23 cellular contexts compared by ENCODE assay signal in genomic region chr16:66972983-66973382, GRCh38. TPM values are rescaled to one million over a fixed set of nuclear protein-coding genes. Genes with fewer than 3 reads are reported as not detected.
DNase-seq lines count a peak whose midpoint lies in the region; ATAC-seq, FAIRE-seq and TF ChIP-seq lines count a peak whose summit lies in the region.
"Had no signal": no experiment of that assay in that cellular context is flagged by ENCODE, and none has a peak within 500 bp of the region (broad histone marks: within the 10 kb centered on the region; RNA-seq: fewer than 3 reads in every experiment).

No MANE protein-coding gene starts in this region.

- no peaks in the 10 kb centered on the region for H3K9me3 ChIP-seq in kidney (ENCODE audit: control insufficient read depth in 1 of 2, low read length in 2 of 2)

- H3K27ac ChIP-seq in kidney (ENCODE audit: low read depth in 2 of 2, low read length in 2 of 2) = peak overlapping the region; percentile 32 to 42
- H3K27ac ChIP-seq: GM23248 had no signal

- H3K36me3 ChIP-seq in H7 (replicated peaks; ENCODE audit: control insufficient read depth, insufficient read depth, low read length) (no peaks in the 10 kb centered on the region), kidney (ENCODE audit: control insufficient read depth in 1 of 2, insufficient read depth in 2 of 2, low read length in 2 of 2) (no peaks in the 10 kb centered on the region)

- intact Hi-C loops in kidney (cut with DNase I) = no loop called here

- H3K9me3 Mint-ChIP-seq in progenitor cell of endocrine pancreas (ENCODE audit: low read depth) = no peaks in the 10 kb centered on the region
- H3K9me3 Mint-ChIP-seq: T-cell had no signal

- H3K4me1 Mint-ChIP-seq in progenitor cell of endocrine pancreas (ENCODE audit: low read depth) = no peaks in the 10 kb centered on the region

- FAIRE-seq in kidney (lab: Jason Lieb, UNC) = no peak

- H3K36me3 Mint-ChIP-seq in progenitor cell of endocrine pancreas (ENCODE audit: insufficient read depth) = no peaks in the 10 kb centered on the region
- H3K36me3 Mint-ChIP-seq: T-cell had no signal

- no peak overlapping the region for H3K4me3 Mint-ChIP-seq in progenitor cell of endocrine pancreas (ENCODE audit: low read depth)
- H3K4me3 Mint-ChIP-seq: T-cell had no signal

- H3K27me3 Mint-ChIP-seq in progenitor cell of endocrine pancreas = peaks cover 15% of the 10 kb centered on the region

- no peak for ATAC-seq in HG02973 (IDR thresholded peaks at IDR 0.05; ENCODE audit: unreplicated experiment)
- ATAC-seq: SK-N-SH treated with all-trans-retinoic acid at 6 μM for 48 hours, T-cell had no signal

- H3K4me3 ChIP-seq in H7 (ENCODE audit: insufficient read depth, low read depth, low read length) = no peak overlapping the region
- no peak overlapping the region for H3K4me3 ChIP-seq in kidney (ENCODE audit: low read length in 2 of 2)
- H3K4me3 ChIP-seq: GM23248 had no signal

- H3K4me1 ChIP-seq in kidney (ENCODE audit: control insufficient read depth in 1 of 2, insufficient read depth in 1 of 2, low read depth in 1 of 2, low read length in 2 of 2) = peaks cover 4 to 5% of the 10 kb centered on the region in 2 donors

- peak overlapping the region; percentile 16 for H3K27ac Mint-ChIP-seq in progenitor cell of endocrine pancreas
- H3K27ac Mint-ChIP-seq: T-cell had no signal

- no peaks in the 10 kb centered on the region for H3K27me3 ChIP-seq in H7 (ENCODE audit: control insufficient read depth, insufficient read depth, low read length)

- H3K9ac ChIP-seq in kidney (ENCODE audit: low read length in 2 of 2) = no peak overlapping the region
- H3K9ac ChIP-seq: GM23248 had no signal

- DNase-seq in H7 (peak; percentile 41), MV-4-11 (lab: John Stamatoyannopoulos, UW) (peak; percentile 31), kidney (no peak), progenitor cell of endocrine pancreas (ENCODE audit: low spot score, unreplicated experiment) (no peak), NCI-H2029 treated with DMSO at 0.1 percent for 48 hours (lab: John Stamatoyannopoulos, UW) (no peak)
- DNase-seq in stimulated activated CD4-positive, alpha-beta T cell treated with anti-CD3 and anti-CD28 coated beads, Interleukin-4, amount 100 ng/mL, for 1 hour = no peak
- DNase-seq: DMS79 treated with DMSO at 0.1 percent for 48 hours; GM23248; HCEC 1CT; Kasumi-1; MM.1S; NCI-H1105 treated with DMSO at 0.1 percent for 48 hours; NCI-H1694; NCI-H510A; NCI-H748 treated with DMSO at 0.1 percent for 48 hours; NK-92 treated with Interleukin-12 subunit alpha and Interleukin-12 subunit beta, amount 100 ng/mL, for 24 hours; OCI-M1; SIG-M5; T-cell had no signal

- TF ChIP-seq CTCF in kidney (IDR thresholded peaks at IDR 0.05; ENCODE audit: borderline replicate concordance, extremely low read depth, insufficient read depth) (no peak), progenitor cell of endocrine pancreas (IDR thresholded peaks at IDR 0.05; ENCODE audit: unreplicated experiment) (no peak)

RNA-seq across cellular contexts. Expression of gene CES3, which starts 11.9 kb away (rescaled TPM):
- 0.31 and 0.44 TPM in 2 replicates for total RNA-seq in H7 (2014; rRNA removed; shearing (Covaris generic))
- total RNA-seq in kidney = 2.1 TPM
- polyA plus RNA-seq in kidney (ENCODE audit: insufficient read depth, low read depth, low replicate concordance) = 7.8 TPM
- 2.7 and 4.8 TPM in 2 replicates for total RNA-seq in progenitor cell of endocrine pancreas
- total RNA-seq: GM23248, RPMI7951 had no signal
- polyA plus RNA-seq: GM23248 had no signal

RNA-seq across cellular contexts. Expression of gene CES4A, which starts 15.4 kb away (rescaled TPM):
- total RNA-seq in H7 (2014; rRNA removed; shearing (Covaris generic)) = 0.07 and 0.45 TPM in 2 replicates
- total RNA-seq in kidney (31.7 TPM), progenitor cell of endocrine pancreas (4.6 and 5.2 TPM in 2 replicates)
- 14.9 TPM for polyA plus RNA-seq in kidney (ENCODE audit: insufficient read depth, low read depth, low replicate concordance)

RNA-seq across cellular contexts. Expression of gene CES2, which starts 37.7 kb away (rescaled TPM):
- total RNA-seq in H7 (2014; rRNA removed; shearing (Covaris generic)) = 8.3 and 13.0 TPM in 2 replicates
- 72.1 TPM for total RNA-seq in kidney
- polyA plus RNA-seq in kidney (ENCODE audit: insufficient read depth, low read depth, low replicate concordance) = 76.9 TPM
- total RNA-seq in progenitor cell of endocrine pancreas = 39.2 and 43.9 TPM in 2 replicates

RNA-seq across cellular contexts. Expression of gene CIAO2B, which starts 38.8 kb away (rescaled TPM):
- 91.1 TPM in 2 replicates for total RNA-seq in H7 (2014; rRNA removed; shearing (Covaris generic))
- total RNA-seq in kidney (71.2 TPM), progenitor cell of endocrine pancreas (58.1 and 59.9 TPM in 2 replicates)
- polyA plus RNA-seq in kidney (ENCODE audit: insufficient read depth, low read depth, low replicate concordance) = 284 TPM

RNA-seq across cellular contexts. Expression of gene RRAD, which starts 47.6 kb away (rescaled TPM):
- 0.10 TPM in 1 of 2 replicates, not detected in the other for total RNA-seq in H7 (2014; rRNA removed; shearing (Covaris generic))
- total RNA-seq in kidney (90.9 TPM), progenitor cell of endocrine pancreas (0.27 and 0.36 TPM in 2 replicates)
- polyA plus RNA-seq in kidney (ENCODE audit: insufficient read depth, low read depth, low replicate concordance) = 14.3 TPM
- total RNA-seq: G401 had no signal

Comparison
In these comparisons a context has a peak if more than half of its experiments do, and no peak if none do; other contexts are left out.
1. DNase-seq: peak in H7 (single experiment) and MV-4-11 (single experiment); none in kidney (single experiment), progenitor cell of endocrine pancreas (single experiment), stimulated activated CD4-positive, alpha-beta T cell treated with anti-CD3 and anti-CD28 coated beads, Interleukin-4, amount 100 ng/mL, for 1 hour (single experiment) and NCI-H2029 treated with DMSO at 0.1 percent for 48 hours (single experiment).